ENCODE assay signal across 1 cellular context in genomic region chr16:84599528-84600202, GRCh38.
TF ChIP-seq lines count a peak whose summit lies in the region.

No MANE protein-coding gene starts in this region.

TF ChIP-seq in WTC11, 78 proteins besides CTCF, POLR2A, EP300 and RAD21 (continued from another document):
- TF ChIP-seq E2F5 (CRISPR knock-in tag; IDR thresholded peaks at IDR 0.05) (no peak), ATF3 (CRISPR knock-in tag; conservative IDR thresholded peaks at IDR 0.05) (no peak), ZBTB21 (CRISPR knock-in tag; IDR thresholded peaks at IDR 0.05; ENCODE audit: borderline replicate concordance) (no peak), NFATC4 (CRISPR knock-in tag; IDR thresholded peaks at IDR 0.05) (no peak), NFE2L1 (CRISPR knock-in tag; IDR thresholded peaks at IDR 0.05) (no peak), ZNF281 (CRISPR knock-in tag; IDR thresholded peaks at IDR 0.05) (no peak), ZNF396 (CRISPR knock-in tag; IDR thresholded peaks at IDR 0.05; ENCODE audit: borderline replicate concordance) (no peak), CREM (CRISPR knock-in tag; IDR thresholded peaks at IDR 0.05) (no peak), ZNF512 (CRISPR knock-in tag; IDR thresholded peaks at IDR 0.05; ENCODE audit: borderline replicate concordance) (no peak), JUN (CRISPR knock-in tag; IDR thresholded peaks at IDR 0.05) (no peak)
- TF ChIP-seq, protein P1, sequence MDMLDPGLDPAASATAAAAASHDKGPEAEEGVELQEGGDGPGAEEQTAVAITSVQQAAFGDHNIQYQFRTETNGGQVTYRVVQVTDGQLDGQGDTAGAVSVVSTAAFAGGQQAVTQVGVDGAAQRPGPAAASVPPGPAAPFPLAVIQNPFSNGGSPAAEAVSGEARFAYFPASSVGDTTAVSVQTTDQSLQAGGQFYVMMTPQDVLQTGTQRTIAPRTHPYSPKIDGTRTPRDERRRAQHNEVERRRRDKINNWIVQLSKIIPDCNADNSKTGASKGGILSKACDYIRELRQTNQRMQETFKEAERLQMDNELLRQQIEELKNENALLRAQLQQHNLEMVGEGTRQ (CRISPR knock-in tag; IDR thresholded peaks at IDR 0.05): no peak
